1 cellular context compared by ENCODE assay signal in the genomic region with DNA sequence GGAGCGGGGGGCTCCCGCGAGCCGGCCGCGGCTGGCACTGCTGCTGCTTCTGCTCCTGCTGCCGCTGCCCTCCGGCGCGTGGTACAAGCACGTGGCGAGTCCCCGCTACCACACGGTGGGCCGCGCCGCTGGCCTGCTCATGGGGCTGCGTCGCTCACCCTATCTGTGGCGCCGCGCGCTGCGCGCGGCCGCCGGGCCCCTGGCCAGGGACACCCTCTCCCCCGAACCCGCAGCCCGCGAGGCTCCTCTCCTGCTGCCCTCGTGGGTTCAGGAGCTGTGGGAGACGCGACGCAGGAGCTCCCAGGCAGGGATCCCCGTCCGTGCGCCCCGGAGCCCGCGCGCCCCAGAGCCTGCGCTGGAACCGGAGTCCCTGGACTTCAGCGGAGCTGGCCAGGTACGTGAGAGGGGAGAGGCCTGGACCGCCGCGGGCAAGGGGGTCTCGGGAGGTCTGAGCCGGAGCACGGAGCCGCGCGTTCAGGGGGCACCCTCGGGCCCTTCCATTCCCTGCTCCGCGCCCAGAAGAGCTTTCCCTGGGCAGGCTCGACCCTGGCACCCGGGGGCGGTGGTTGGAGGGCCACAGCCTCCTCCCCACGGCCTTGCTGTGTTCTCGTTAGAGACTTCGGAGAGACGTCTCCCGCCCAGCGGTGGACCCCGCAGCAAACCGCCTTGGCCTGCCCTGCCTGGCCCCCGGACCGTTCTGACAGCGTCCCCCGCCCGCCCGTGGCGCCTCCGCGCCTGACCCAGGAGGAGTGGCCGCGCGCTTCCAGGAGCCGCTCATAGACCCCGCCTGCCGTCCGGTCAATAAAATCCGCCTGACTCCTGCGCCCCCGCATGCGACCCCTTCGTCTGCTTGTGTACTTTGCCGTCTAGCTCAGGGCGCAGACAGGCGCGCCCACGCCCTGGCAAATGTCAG.
TF ChIP-seq lines count a peak whose summit lies in the region.

No MANE protein-coding gene starts in this region.

TF ChIP-seq in WTC11, 78 proteins besides CTCF, POLR2A, EP300 and RAD21 (continued from another document):
- no peak for TF ChIP-seq ATF2 (CRISPR knock-in tag; IDR thresholded peaks at IDR 0.05; ENCODE audit: borderline replicate concordance, low read depth)
- TF ChIP-seq, protein P1, sequence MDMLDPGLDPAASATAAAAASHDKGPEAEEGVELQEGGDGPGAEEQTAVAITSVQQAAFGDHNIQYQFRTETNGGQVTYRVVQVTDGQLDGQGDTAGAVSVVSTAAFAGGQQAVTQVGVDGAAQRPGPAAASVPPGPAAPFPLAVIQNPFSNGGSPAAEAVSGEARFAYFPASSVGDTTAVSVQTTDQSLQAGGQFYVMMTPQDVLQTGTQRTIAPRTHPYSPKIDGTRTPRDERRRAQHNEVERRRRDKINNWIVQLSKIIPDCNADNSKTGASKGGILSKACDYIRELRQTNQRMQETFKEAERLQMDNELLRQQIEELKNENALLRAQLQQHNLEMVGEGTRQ (CRISPR knock-in tag; IDR thresholded peaks at IDR 0.05), result no peak; the same call in 1 of the 2 replicates
- 0 out of 2 replicates have a peak, but pooled peaks have one; percentile 23 for TF ChIP-seq CREM (CRISPR knock-in tag; IDR thresholded peaks at IDR 0.05)
- no peak for TF ChIP-seq GTF2I (CRISPR knock-in tag; conservative IDR thresholded peaks at IDR 0.05)
- no peak for TF ChIP-seq HMGA2 (CRISPR knock-in tag; IDR thresholded peaks at IDR 0.05)
- TF ChIP-seq, protein P2, sequence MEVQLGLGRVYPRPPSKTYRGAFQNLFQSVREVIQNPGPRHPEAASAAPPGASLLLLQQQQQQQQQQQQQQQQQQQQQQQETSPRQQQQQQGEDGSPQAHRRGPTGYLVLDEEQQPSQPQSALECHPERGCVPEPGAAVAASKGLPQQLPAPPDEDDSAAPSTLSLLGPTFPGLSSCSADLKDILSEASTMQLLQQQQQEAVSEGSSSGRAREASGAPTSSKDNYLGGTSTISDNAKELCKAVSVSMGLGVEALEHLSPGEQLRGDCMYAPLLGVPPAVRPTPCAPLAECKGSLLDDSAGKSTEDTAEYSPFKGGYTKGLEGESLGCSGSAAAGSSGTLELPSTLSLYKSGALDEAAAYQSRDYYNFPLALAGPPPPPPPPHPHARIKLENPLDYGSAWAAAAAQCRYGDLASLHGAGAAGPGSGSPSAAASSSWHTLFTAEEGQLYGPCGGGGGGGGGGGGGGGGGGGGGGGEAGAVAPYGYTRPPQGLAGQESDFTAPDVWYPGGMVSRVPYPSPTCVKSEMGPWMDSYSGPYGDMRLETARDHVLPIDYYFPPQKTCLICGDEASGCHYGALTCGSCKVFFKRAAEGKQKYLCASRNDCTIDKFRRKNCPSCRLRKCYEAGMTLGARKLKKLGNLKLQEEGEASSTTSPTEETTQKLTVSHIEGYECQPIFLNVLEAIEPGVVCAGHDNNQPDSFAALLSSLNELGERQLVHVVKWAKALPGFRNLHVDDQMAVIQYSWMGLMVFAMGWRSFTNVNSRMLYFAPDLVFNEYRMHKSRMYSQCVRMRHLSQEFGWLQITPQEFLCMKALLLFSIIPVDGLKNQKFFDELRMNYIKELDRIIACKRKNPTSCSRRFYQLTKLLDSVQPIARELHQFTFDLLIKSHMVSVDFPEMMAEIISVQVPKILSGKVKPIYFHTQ (CRISPR knock-in tag; IDR thresholded peaks at IDR 0.05), result no peak
- no peak for TF ChIP-seq GABPB1 (CRISPR knock-in tag; IDR thresholded peaks at IDR 0.05)
- TF ChIP-seq, protein P3, sequence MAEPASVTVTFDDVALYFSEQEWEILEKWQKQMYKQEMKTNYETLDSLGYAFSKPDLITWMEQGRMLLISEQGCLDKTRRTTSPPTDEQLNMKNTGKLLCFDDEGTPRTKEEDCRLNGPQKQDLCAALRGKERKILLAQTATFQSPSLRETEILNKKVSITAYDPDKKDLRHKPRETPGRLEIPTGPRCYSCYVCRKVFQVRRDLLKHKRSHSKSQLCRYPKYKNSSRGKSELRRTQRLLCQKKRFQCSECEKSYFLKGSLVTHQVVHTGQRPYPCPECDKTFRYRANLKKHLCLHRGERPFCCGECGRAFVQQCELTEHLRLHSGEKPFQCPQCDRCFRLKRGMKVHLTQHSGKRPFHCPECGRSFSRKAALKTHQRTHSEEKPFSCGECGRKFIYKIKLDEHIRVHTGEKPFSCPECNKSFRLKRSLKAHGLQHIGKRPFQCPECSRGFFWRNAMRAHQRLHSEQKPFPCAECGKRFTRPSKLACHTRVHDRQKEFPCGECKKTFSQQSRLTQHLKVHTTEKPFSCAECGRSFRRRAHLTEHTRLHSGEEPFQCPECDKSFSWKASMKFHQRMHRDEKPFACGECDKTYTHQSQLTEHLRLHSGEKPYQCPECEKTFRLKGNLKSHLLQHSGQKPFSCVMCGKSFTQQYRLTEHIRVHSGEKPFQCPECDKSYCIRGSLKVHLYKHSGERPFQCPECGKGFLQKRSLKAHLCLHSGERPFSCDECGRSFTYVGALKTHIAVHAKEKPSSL (CRISPR knock-in tag; conservative IDR thresholded peaks at IDR 0.05), result no peak
- no peak for TF ChIP-seq ZSCAN18 (CRISPR knock-in tag; IDR thresholded peaks at IDR 0.05)
- TF ChIP-seq ZNF396 (CRISPR knock-in tag; IDR thresholded peaks at IDR 0.05; ENCODE audit: borderline replicate concordance), result no peak
- no peak for TF ChIP-seq CDX4 (CRISPR knock-in tag; IDR thresholded peaks at IDR 0.05; ENCODE audit: borderline replicate concordance)
- no peak for TF ChIP-seq SMAD3 (CRISPR knock-in tag; IDR thresholded peaks at IDR 0.05; ENCODE audit: borderline replicate concordance)
- TF ChIP-seq FOXK1 (CRISPR knock-in tag; IDR thresholded peaks at IDR 0.05), result no peak
- no peak for TF ChIP-seq GRHL2 (CRISPR knock-in tag; IDR thresholded peaks at IDR 0.05; ENCODE audit: insufficient replicate concordance, severe bottlenecking)
- TF ChIP-seq ZNF263 (CRISPR knock-in tag; IDR thresholded peaks at IDR 0.05; ENCODE audit: low read depth), result no peak
